In genomic region chr9:137612741-137613142, GRCh38 we compare ENCODE assay signal across 12 cellular contexts. TPM values are rescaled to one million over a fixed set of nuclear protein-coding genes. Genes with fewer than 3 reads are reported as not detected.
DNase-seq lines count a peak whose midpoint lies in the region; TF ChIP-seq lines count a peak whose summit lies in the region.
"Had no signal": no experiment of that assay in that cellular context is flagged by ENCODE, and none has a peak within 500 bp of the region (broad histone marks: within the 10 kb centered on the region; RNA-seq: fewer than 3 reads in every experiment).

No MANE protein-coding gene starts in this region.

- intact Hi-C loops in colonic mucosa (cut with DNase I) = no loop called here
- intact Hi-C loops in vagina (cut with DNase I) = no loop called here

- H3K36me3 Mint-ChIP-seq in neural crest cell (ENCODE audit: low read depth) = no peaks in the 10 kb centered on the region

- H3K36me3 ChIP-seq in cardiac muscle cell (peaks cover 7% of the 10 kb centered on the region), right atrium auricular region (peaks cover 24% of the 10 kb centered on the region), colonic mucosa (peaks cover 11% of the 10 kb centered on the region), vagina (peaks cover 0 to 24% of the 10 kb centered on the region in 2 donors)

- no peaks in the 10 kb centered on the region for H3K27me3 Mint-ChIP-seq in neural crest cell (ENCODE audit: low read depth)

- H3K9me3 ChIP-seq in cardiac muscle cell (ENCODE audit: low read depth) = no peaks in the 10 kb centered on the region
- H3K9me3 ChIP-seq in right atrium auricular region = no peaks in the 10 kb centered on the region
- no peaks in the 10 kb centered on the region for H3K9me3 ChIP-seq in colonic mucosa
- no peaks in the 10 kb centered on the region for H3K9me3 ChIP-seq in vagina

- H3K27ac ChIP-seq in cardiac muscle cell = peak overlapping the region; percentile 23
- H3K27ac ChIP-seq in right atrium auricular region = peak overlapping the region in 1 of 2 donors; percentile 48
- H3K27ac ChIP-seq in colonic mucosa = peak overlapping the region; percentile 93
- H3K27ac ChIP-seq in vagina = peak overlapping the region; percentile 69

- no peak for DNase-seq in cardiac muscle cell (ENCODE audit: low read depth in 1 of 2, low spot score in 1 of 2)
- no peak for DNase-seq in right atrium auricular region (ENCODE audit: low spot score)
- DNase-seq in colonic mucosa = no peak
- no peak for DNase-seq in neural crest cell (ENCODE audit: low read depth, low spot score)
- DNase-seq in vagina (ENCODE audit: extremely low spot score in 2 of 2) = no peak
- no peak for DNase-seq in NAMALWA (ENCODE audit: low spot score)
- DNase-seq in COLO668 (lab: John Stamatoyannopoulos, UW; ENCODE audit: unreplicated experiment) = no peak
- no peak for DNase-seq in NCI-H1417 (lab: John Stamatoyannopoulos, UW)
- DNase-seq: central memory CD4-positive, alpha-beta T cell; NCI-H1048; NCI-H524 treated with DMSO at 0.1 percent for 48 hours had no signal

- H3K4me3 ChIP-seq in cardiac muscle cell (no peak overlapping the region), right atrium auricular region (no peak overlapping the region), colonic mucosa (no peak overlapping the region), vagina (peak overlapping the region in 1 of 2 donors; percentile 25)

- H3K4me3 Mint-ChIP-seq in neural crest cell = peak overlapping the region; percentile 57
- H3K4me3 Mint-ChIP-seq: activated T-helper 1 cell treated with anti-CD3 and anti-CD28 coated beads, Interleukin-12 subunit alpha, Interleukin-12 subunit beta, Interleukin-2, Interleukin-4 antibody, amounts not matched to agents 30 ng/mL and 10 ng/mL and 1 ng/mL, durations not matched to agents 14 hours and 24 hours and 36 hours had no signal

- peak overlapping the region; percentile 68 to 77 for H3K9ac ChIP-seq in colonic mucosa (ENCODE audit: low read depth in 2 of 2, low read length in 2 of 2)

- H3K4me1 ChIP-seq in cardiac muscle cell (ENCODE audit: low read depth) = peaks cover 8% of the 10 kb centered on the region
- peaks cover 0 to 47% of the 10 kb centered on the region in 2 donors for H3K4me1 ChIP-seq in right atrium auricular region
- peaks cover 26% of the 10 kb centered on the region for H3K4me1 ChIP-seq in colonic mucosa
- peaks cover 59% of the 10 kb centered on the region for H3K4me1 ChIP-seq in vagina

- no peak for TF ChIP-seq POLR2A in vagina (IDR thresholded peaks at IDR 0.05)

- H3K27me3 ChIP-seq in cardiac muscle cell (no peaks in the 10 kb centered on the region), right atrium auricular region (no peaks in the 10 kb centered on the region), colonic mucosa (no peaks in the 10 kb centered on the region), vagina (no peaks in the 10 kb centered on the region)

- no peak overlapping the region for H3K27ac Mint-ChIP-seq in neural crest cell (ENCODE audit: unreplicated experiment)
- H3K27ac Mint-ChIP-seq: activated T-helper 1 cell treated with anti-CD3 and anti-CD28 coated beads, Interleukin-12 subunit alpha, Interleukin-12 subunit beta, Interleukin-2, Interleukin-4 antibody, amounts not matched to agents 30 ng/mL and 10 ng/mL and 1 ng/mL, durations not matched to agents 14 hours and 24 hours and 36 hours had no signal

- TF ChIP-seq CTCF in cardiac muscle cell (IDR thresholded peaks at IDR 0.05; ENCODE audit: low read depth, low read length) (no peak), right atrium auricular region (IDR thresholded peaks at IDR 0.05) (no peak), colonic mucosa (IDR thresholded peaks at IDR 0.05) (no peak), neural crest cell (conservative IDR thresholded peaks at IDR 0.05) (no peak), vagina (IDR thresholded peaks at IDR 0.05) (no peak)

- peaks cover 6% of the 10 kb centered on the region for H3K4me1 Mint-ChIP-seq in neural crest cell

- no peaks in the 10 kb centered on the region for H3K9me3 Mint-ChIP-seq in neural crest cell
- H3K9me3 Mint-ChIP-seq: activated T-helper 1 cell treated with anti-CD3 and anti-CD28 coated beads, Interleukin-12 subunit alpha, Interleukin-12 subunit beta, Interleukin-2, Interleukin-4 antibody, amounts not matched to agents 30 ng/mL and 10 ng/mL and 1 ng/mL, durations not matched to agents 14 hours and 24 hours and 36 hours had no signal

RNA-seq across cellular contexts. Expression of gene EHMT1, which starts 6.1 kb away (rescaled TPM):
- total RNA-seq in cardiac muscle cell (65.7 and 93.8 TPM in 2 replicates), right atrium auricular region (10 to 100 TPM; 24.1 to 34.6 TPM), colonic mucosa (10 to 100 TPM; 56.2 to 97.9 TPM), neural crest cell (163 and 167 TPM in 2 replicates), vagina (65.8 TPM)
- polyA plus RNA-seq in cardiac muscle cell = 55.5 and 60.3 TPM in 2 replicates

RNA-seq across cellular contexts. Expression of gene ARRDC1, which starts 7.3 kb away (rescaled TPM):
- total RNA-seq in cardiac muscle cell = 53.0 and 82.9 TPM in 2 replicates
- 73.9 and 91.8 TPM in 2 replicates for polyA plus RNA-seq in cardiac muscle cell
- 10 to 100 TPM; 21.4 to 37.8 TPM for total RNA-seq in right atrium auricular region
- 10 to 100 TPM; 69.1 to 97.2 TPM for total RNA-seq in colonic mucosa
- 18.1 and 20.1 TPM in 2 replicates for total RNA-seq in neural crest cell
- 114 TPM for total RNA-seq in vagina

RNA-seq across cellular contexts. Expression of gene ZMYND19, which starts 22.4 kb away (rescaled TPM):
- 30.6 and 35.3 TPM in 2 replicates for total RNA-seq in cardiac muscle cell
- 48.1 and 49.0 TPM in 2 replicates for polyA plus RNA-seq in cardiac muscle cell
- total RNA-seq in right atrium auricular region = 1 to 10 TPM; 5.0 to 6.4 TPM
- total RNA-seq in colonic mucosa = 10 to 100 TPM; 14.4 to 36.0 TPM
- total RNA-seq in neural crest cell = 71.9 and 72.6 TPM in 2 replicates
- 10.3 TPM for total RNA-seq in vagina

RNA-seq across cellular contexts. Expression of gene DPH7, which starts 34.0 kb away (rescaled TPM):
- total RNA-seq in cardiac muscle cell (57.3 and 65.6 TPM in 2 replicates), right atrium auricular region (10 to 100 TPM; 17.9 to 21.0 TPM), colonic mucosa (10 to 100 TPM; 15.6 to 30.6 TPM), neural crest cell (59.0 and 63.0 TPM in 2 replicates), vagina (32.9 TPM)
- 61.2 and 78.4 TPM in 2 replicates for polyA plus RNA-seq in cardiac muscle cell
